Comparison of ENCODE assay signal across 24 cellular contexts in the genomic region with DNA sequence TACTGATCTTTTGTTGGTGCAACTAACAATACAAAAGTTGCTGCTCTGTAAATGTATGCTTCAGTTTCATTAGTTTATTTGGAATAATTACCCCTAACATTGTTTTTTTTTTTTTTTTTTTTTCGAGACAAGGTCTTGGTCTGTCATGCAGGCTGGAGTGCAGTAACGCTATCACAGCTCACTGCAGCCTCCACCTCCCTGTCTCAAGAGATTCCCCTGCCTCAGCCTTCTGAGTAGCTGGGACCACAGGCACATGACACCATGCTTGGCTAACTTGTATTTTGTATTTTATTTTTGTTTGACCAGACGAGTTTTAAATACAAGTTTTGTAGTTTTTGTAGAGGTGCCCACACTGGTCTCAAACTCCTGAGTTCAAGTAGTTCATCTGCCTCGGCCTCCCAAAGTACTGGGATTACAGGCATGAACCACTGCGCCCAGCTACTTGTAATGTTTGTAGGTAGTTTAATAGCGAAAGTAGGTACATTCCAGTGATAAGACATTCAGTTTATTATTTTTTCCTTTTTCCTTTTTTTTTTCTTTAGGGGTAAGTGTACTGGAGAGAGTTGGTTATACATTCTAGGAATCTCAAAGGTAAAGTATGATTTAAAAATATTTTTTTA. TPM values are rescaled to one million over a fixed set of nuclear protein-coding genes. Genes with fewer than 3 reads are reported as not detected.
DNase-seq lines count a peak whose midpoint lies in the region; ATAC-seq and TF ChIP-seq lines count a peak whose summit lies in the region.
"Had no signal": no experiment of that assay in that cellular context is flagged by ENCODE, and none has a peak within 500 bp of the region (broad histone marks: within the 10 kb centered on the region; RNA-seq: fewer than 3 reads in every experiment).

No MANE protein-coding gene starts in this region.

- H3K4me1 Mint-ChIP-seq in activated T-helper 17 cell treated with anti-CD3 and anti-CD28 coated beads, Interleukin-2, amount 50 U/mL, for 72 hours, result peaks cover 16% of the 10 kb centered on the region
- peaks cover 29 to 66% (median 47%) of the 10 kb centered on the region in 4 donors for H3K4me1 Mint-ChIP-seq in naive thymus-derived CD8-positive, alpha-beta T cell

- H3K27ac Mint-ChIP-seq in activated T-helper 17 cell treated with anti-CD3 and anti-CD28 coated beads, Interleukin-2, amount 50 U/mL, for 72 hours, result peak overlapping the region; percentile 46
- peak overlapping the region in 6 of 10 donors; percentile 18 to 81 (median 47) for H3K27ac Mint-ChIP-seq in naive thymus-derived CD8-positive, alpha-beta T cell

- no peak overlapping the region for H3K4me3 Mint-ChIP-seq in activated T-helper 17 cell treated with anti-CD3 and anti-CD28 coated beads, Interleukin-2, amount 50 U/mL, for 72 hours
- peak overlapping the region in 6 of 10 donors; percentile 24 to 79 (median 35) for H3K4me3 Mint-ChIP-seq in naive thymus-derived CD8-positive, alpha-beta T cell

- ATAC-seq in left cardiac atrium (peak; percentile 8 to 30), heart left ventricle (no peak), upper lobe of right lung (peak; percentile 31), HG03457 (IDR thresholded peaks at IDR 0.05; ENCODE audit: unreplicated experiment) (no peak)
- no peak for ATAC-seq in activated T-helper 17 cell treated with anti-CD3 and anti-CD28 coated beads, Interleukin-2, amount 50 U/mL, for 72 hours (replicated peaks)
- ATAC-seq in naive thymus-derived CD8-positive, alpha-beta T cell, result no peak
- ATAC-seq: gastroesophageal sphincter had no signal

- no peak for TF ChIP-seq POLR2A in heart left ventricle (IDR thresholded peaks at IDR 0.05)
- TF ChIP-seq POLR2A in lower leg skin (IDR thresholded peaks at IDR 0.05), result no peak

- H3K9me3 ChIP-seq in heart left ventricle, result no peaks in the 10 kb centered on the region
- no peaks in the 10 kb centered on the region for H3K9me3 ChIP-seq in upper lobe of right lung
- H3K9me3 ChIP-seq: esophagus muscularis mucosa, gastroesophageal sphincter, Peyer's patch, SK-N-SH, vagina had no signal

- peaks cover 0 to 55% (median 15%) of the 10 kb centered on the region in 12 donors for H3K4me1 ChIP-seq in heart left ventricle
- H3K4me1 ChIP-seq in upper lobe of right lung, result peaks cover 23% of the 10 kb centered on the region

- POLR2A ChIA-PET in naive thymus-derived CD8-positive, alpha-beta T cell (lab: Charles Lee), result interaction anchor here (0.6 to 0.9 kb wide), 3 partner anchors 8 to 27 kb away, joined by 3 to 5 read pairs (median 5); no protein-coding TSS in a partner anchor

- H3K27ac ChIP-seq in heart left ventricle (no peak overlapping the region), upper lobe of right lung (no peak overlapping the region)
- H3K27ac ChIP-seq: esophagus muscularis mucosa, gastroesophageal sphincter, KMS-11, Peyer's patch, vagina, VCaP had no signal

- H3K36me3 ChIP-seq in heart left ventricle (peaks cover 0 to 41% (median 9%) of the 10 kb centered on the region in 9 donors), upper lobe of right lung (peaks cover 5% of the 10 kb centered on the region)
- H3K36me3 ChIP-seq: Peyer's patch had no signal

- no peaks in the 10 kb centered on the region for H3K27me3 ChIP-seq in heart left ventricle
- no peaks in the 10 kb centered on the region for H3K27me3 ChIP-seq in upper lobe of right lung
- H3K27me3 ChIP-seq: esophagus muscularis mucosa, gastroesophageal sphincter, Peyer's patch, vagina had no signal

- no peak overlapping the region for H3K4me3 ChIP-seq in heart left ventricle
- H3K4me3 ChIP-seq in upper lobe of right lung, result no peak overlapping the region
- no peak overlapping the region for H3K4me3 ChIP-seq in lower leg skin (ENCODE audit: low read depth, poor library complexity, severe bottlenecking)
- H3K4me3 ChIP-seq: esophagus muscularis mucosa, gastroesophageal sphincter, Peyer's patch, vagina had no signal

- WGBS in heart left ventricle, 4 donors, result 55 to 71% (median 61%) methylated on average over 6 of the region's 6 CpGs
- 63 to 72% methylated on average over 6 of the region's 6 CpGs for whole genome bisulfite sequencing in lower leg skin, 2 donors

- intact Hi-C loops in left cardiac atrium (cut with DNase I), result no loop called here
- intact Hi-C loops in heart left ventricle (cut with DNase I), result loop anchor here in 1 of 10 donors (10.0 kb wide), 1 partner anchor 106 kb away; no protein-coding TSS in a partner anchor
- intact Hi-C loops in upper lobe of right lung (cut with DNase I), result no loop called here
- intact Hi-C loops in lower leg skin (cut with DNase I; ENCODE audit: low total_unique reads), result no loop called here

- no peaks in the 10 kb centered on the region for H3K27me3 Mint-ChIP-seq in activated T-helper 17 cell treated with anti-CD3 and anti-CD28 coated beads, Interleukin-2, amount 50 U/mL, for 72 hours
- no peaks in the 10 kb centered on the region for H3K27me3 Mint-ChIP-seq in naive thymus-derived CD8-positive, alpha-beta T cell

- peaks cover 90% of the 10 kb centered on the region for H3K36me3 Mint-ChIP-seq in activated T-helper 17 cell treated with anti-CD3 and anti-CD28 coated beads, Interleukin-2, amount 50 U/mL, for 72 hours (ENCODE audit: low read depth)
- H3K36me3 Mint-ChIP-seq in naive thymus-derived CD8-positive, alpha-beta T cell, result peaks cover 0 to 79% (median 17%) of the 10 kb centered on the region in 3 donors

- DNase-seq in left cardiac atrium (no peak), heart left ventricle (no peak), upper lobe of right lung (no peak), lower leg skin (ENCODE audit: low spot score in 2 of 2) (no peak), SK-N-DZ (ENCODE audit: low spot score) (no peak)
- no peak for DNase-seq in naive thymus-derived CD8-positive, alpha-beta T cell
- DNase-seq: ACHN; activated CD4-positive, alpha-beta T cell treated with anti-CD3 and anti-CD28 coated beads, Interleukin-2, amount 50 U/mL, for 4 hours; activated naive CD4-positive, alpha-beta T cell; anterior cingulate cortex; cerebellar nuclear complex; midbrain; NCI-H187 treated with DMSO at 0.1 percent for 48 hours; NCI-H446; Peyer's patch; SK-N-SH; stimulated activated CD4-positive, alpha-beta T cell treated with anti-CD3 and anti-CD28 coated beads, Interleukin-4, amount 100 ng/mL, for 24 hours had no signal

- TF ChIP-seq CTCF in heart left ventricle (IDR thresholded peaks at IDR 0.05), result no peak
- no peak for TF ChIP-seq CTCF in upper lobe of right lung (IDR thresholded peaks at IDR 0.05)
- TF ChIP-seq CTCF in lower leg skin (IDR thresholded peaks at IDR 0.05), result no peak

- H3K9me3 Mint-ChIP-seq in activated T-helper 17 cell treated with anti-CD3 and anti-CD28 coated beads, Interleukin-2, amount 50 U/mL, for 72 hours, result no peaks in the 10 kb centered on the region
- no peaks in the 10 kb centered on the region for H3K9me3 Mint-ChIP-seq in naive thymus-derived CD8-positive, alpha-beta T cell

RNA-seq across cellular contexts. Expression of a gene that starts 6.9 kb away (rescaled TPM):
- total RNA-seq in left cardiac atrium (10 to 100 TPM; 30.7 to 36.8 TPM), heart left ventricle (10 to 100 TPM; 25.9 to 45.5 (median 32.7) TPM), upper lobe of right lung (68.9 TPM), lower leg skin (10 to 100 TPM; 50.9 to 79.0 (median 53.4) TPM)
- 10 to 100 TPM in 1 of 2 donors, 1 to 10 TPM in 1; 7.2 to 18.6 TPM for polyA plus RNA-seq in heart left ventricle
- 10 to 100 TPM; 51.4 to 60.2 TPM for total RNA-seq in activated T-helper 17 cell treated with anti-CD3 and anti-CD28 coated beads, Interleukin-2, amount 50 U/mL, for 72 hours
- 10 to 100 TPM; 63.5 to 77.6 TPM for total RNA-seq in naive thymus-derived CD8-positive, alpha-beta T cell
- 10 to 100 TPM; 43.7 to 50.7 (median 48.5) TPM for polyA plus RNA-seq in naive thymus-derived CD8-positive, alpha-beta T cell
- 24.1 and 26.5 TPM in 2 replicates for polyA plus RNA-seq in SK-N-DZ (2014; cell fraction: cytosol; rRNA removed)
- polyA plus RNA-seq in SK-N-DZ (2014; cell fraction: nucleus; rRNA removed), result 15.0 and 37.0 TPM in 2 replicates

RNA-seq across cellular contexts. Expression of a gene that starts 27.4 kb away (rescaled TPM):
- 100 to 1,000 TPM; 273 to 342 TPM for total RNA-seq in left cardiac atrium
- total RNA-seq in heart left ventricle, result 100 to 1,000 TPM; 110 to 383 (median 242) TPM
- 1,000 to 10,000 TPM in 1 of 2 donors, 10 to 100 TPM in 1; 89.2 to 1,101 TPM for polyA plus RNA-seq in heart left ventricle
- total RNA-seq in activated T-helper 17 cell treated with anti-CD3 and anti-CD28 coated beads, Interleukin-2, amount 50 U/mL, for 72 hours, result 100 to 1,000 TPM; 107 to 172 TPM
- total RNA-seq in naive thymus-derived CD8-positive, alpha-beta T cell, result 10 to 100 TPM; 94.6 to 96.6 TPM
- 100 to 1,000 TPM; 130 to 162 (median 143) TPM for polyA plus RNA-seq in naive thymus-derived CD8-positive, alpha-beta T cell
- total RNA-seq in upper lobe of right lung, result 282 TPM
- total RNA-seq in lower leg skin, result 10 to 100 TPM; 55.9 to 72.3 (median 65.7) TPM
- polyA plus RNA-seq in SK-N-DZ (2014; cell fraction: cytosol; rRNA removed), result 18.7 and 22.6 TPM in 2 replicates
- 12.9 and 39.6 TPM in 2 replicates for polyA plus RNA-seq in SK-N-DZ (2014; cell fraction: nucleus; rRNA removed)

Comparison
In these comparisons a context has a peak if more than half of its experiments do, and no peak if none do; other contexts are left out.
1. ATAC-seq: peak in left cardiac atrium (2 of 2) and upper lobe of right lung (single experiment); none in heart left ventricle (0 of 4), activated T-helper 17 cell treated with anti-CD3 and anti-CD28 coated beads, Interleukin-2, amount 50 U/mL, for 72 hours (single experiment), naive thymus-derived CD8-positive, alpha-beta T cell (0 of 2) and HG03457 (single experiment).